Comparison of ENCODE assay signal across 14 cellular contexts in the genomic region with DNA sequence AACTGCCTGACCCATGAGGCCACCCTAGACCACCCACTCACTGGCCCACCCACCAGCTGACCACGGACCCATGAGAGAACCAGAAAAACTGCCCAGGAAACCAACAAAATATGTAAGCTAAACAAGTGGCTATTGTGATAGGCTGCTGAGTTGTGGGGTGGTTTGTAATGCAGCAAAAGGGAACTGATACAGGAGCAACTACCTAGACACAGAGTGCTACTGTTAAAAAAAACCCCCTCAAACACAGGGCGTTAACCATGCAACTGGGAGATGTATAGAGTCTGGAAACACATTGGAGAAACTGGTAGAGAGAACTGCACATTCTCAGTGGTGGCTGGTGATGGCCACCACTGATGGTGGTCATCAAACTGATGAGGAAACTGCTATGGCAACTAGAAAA.
A peak's percentile ranks its signal among the peaks of the same experiment; 100 is the strongest.
DNase-seq lines count a peak whose midpoint lies in the region; ATAC-seq, FAIRE-seq and TF ChIP-seq lines count a peak whose summit lies in the region.
"Had no signal": no experiment of that assay in that cellular context is flagged by ENCODE, and none has a peak within 500 bp of the region (broad histone marks: within the 10 kb centered on the region; RNA-seq: fewer than 3 reads in every experiment).

No MANE protein-coding gene starts in this region.

- DNase-seq in GM12891 (ENCODE audit: insufficient read length, low spot score), result no peak
- no peak for DNase-seq in RPMI8226
- no peak for DNase-seq in naive thymus-derived CD4-positive, alpha-beta T cell
- DNase-seq in stimulated activated naive CD4-positive, alpha-beta T cell (lab: John Stamatoyannopoulos, UW), result no peak
- no peak for DNase-seq in omental fat pad (ENCODE audit: low spot score)
- DNase-seq: activated CD8-positive, alpha-beta memory T cell treated with anti-CD3 and anti-CD28 coated beads, Interleukin-2, amount 50 U/mL, for 48 hours; activated naive CD8-positive, alpha-beta T cell treated with anti-CD3 and anti-CD28 coated beads, Interleukin-2, amount 50 U/mL, for 24 hours; DMS 273 treated with DMSO at 0.1 percent for 48 hours; pancreas had no signal

- CTCF ChIA-PET in naive thymus-derived CD4-positive, alpha-beta T cell (lab: Charles Lee), result no interaction called here

- H3K4me1 ChIP-seq in naive thymus-derived CD4-positive, alpha-beta T cell (ENCODE audit: control insufficient read depth in 2 of 2, insufficient read depth in 2 of 2, low read length in 2 of 2), result no peaks in the 10 kb centered on the region
- H3K4me1 ChIP-seq: pancreas had no signal

- TF ChIP-seq CTCF in omental fat pad (IDR thresholded peaks at IDR 0.05), result no peak

- H3K4me3 Mint-ChIP-seq in naive thymus-derived CD4-positive, alpha-beta T cell, result no peak overlapping the region
- H3K4me3 Mint-ChIP-seq: activated naive CD8-positive, alpha-beta T cell treated with anti-CD3 and anti-CD28 coated beads, Interleukin-2, amount 50 U/mL, for 24 hours; WTC11 had no signal

- no peak overlapping the region for H3K27ac Mint-ChIP-seq in naive thymus-derived CD4-positive, alpha-beta T cell
- H3K27ac Mint-ChIP-seq: activated naive CD8-positive, alpha-beta T cell treated with anti-CD3 and anti-CD28 coated beads, Interleukin-2, amount 50 U/mL, for 24 hours; WTC11 had no signal

- ATAC-seq in GM19328 (IDR thresholded peaks at IDR 0.05; ENCODE audit: unreplicated experiment), result peak; percentile 88
- peak; percentile 98 for ATAC-seq in HG02588 (IDR thresholded peaks at IDR 0.05; ENCODE audit: unreplicated experiment)
- peak; percentile 98 for ATAC-seq in HG03159 (IDR thresholded peaks at IDR 0.05; ENCODE audit: unreplicated experiment)
- ATAC-seq in naive thymus-derived CD4-positive, alpha-beta T cell, result no peak
- no peak for ATAC-seq in omental fat pad (ENCODE audit: low FRiP score)
- ATAC-seq: activated naive CD8-positive, alpha-beta T cell treated with anti-CD3 and anti-CD28 coated beads, Interleukin-2, amount 50 U/mL, for 24 hours; WTC11 had no signal

- H3K27me3 ChIP-seq in naive thymus-derived CD4-positive, alpha-beta T cell (ENCODE audit: control insufficient read depth in 2 of 2, insufficient read depth in 2 of 2, low read length in 2 of 2), result no peaks in the 10 kb centered on the region
- H3K27me3 ChIP-seq: pancreas had no signal

- no peaks in the 10 kb centered on the region for H3K9me3 ChIP-seq in naive thymus-derived CD4-positive, alpha-beta T cell (ENCODE audit: control insufficient read depth in 2 of 3, low read length in 3 of 3)
- H3K9me3 ChIP-seq: pancreas had no signal

- POLR2A ChIA-PET in naive thymus-derived CD4-positive, alpha-beta T cell (lab: Charles Lee), result no interaction called here

- intact Hi-C loops in naive thymus-derived CD4-positive, alpha-beta T cell (cut with micrococcal nuclease), result no loop called here

- TF ChIP-seq POLR2A in GM12891 (IDR thresholded peaks at IDR 0.05; ENCODE audit: low read depth, low read length), result no peak

- no peak overlapping the region for H3K4me3 ChIP-seq in naive thymus-derived CD4-positive, alpha-beta T cell (ENCODE audit: low read length)
- H3K4me3 ChIP-seq: pancreas had no signal

- H3K36me3 ChIP-seq in naive thymus-derived CD4-positive, alpha-beta T cell (ENCODE audit: control insufficient read depth in 2 of 3, insufficient read depth in 3 of 3, low read length in 3 of 3), result no peaks in the 10 kb centered on the region
- H3K36me3 ChIP-seq: pancreas had no signal

- no peak overlapping the region for H3K27ac ChIP-seq in naive thymus-derived CD4-positive, alpha-beta T cell (ENCODE audit: low read depth, low read length)

- peaks cover 0 to 4% (median 0%) of the 10 kb centered on the region in 7 donors for H3K4me1 Mint-ChIP-seq in naive thymus-derived CD4-positive, alpha-beta T cell
- H3K4me1 Mint-ChIP-seq: activated naive CD8-positive, alpha-beta T cell treated with anti-CD3 and anti-CD28 coated beads, Interleukin-2, amount 50 U/mL, for 24 hours; WTC11 had no signal

- no peak for FAIRE-seq in GM12891 (lab: Jason Lieb, UNC)
- FAIRE-seq: pancreas, urothelium cell line had no signal

- H3K27me3 Mint-ChIP-seq in naive thymus-derived CD4-positive, alpha-beta T cell, result peaks cover 0 to 6% (median 0%) of the 10 kb centered on the region in 5 donors
- H3K27me3 Mint-ChIP-seq: activated naive CD8-positive, alpha-beta T cell treated with anti-CD3 and anti-CD28 coated beads, Interleukin-2, amount 50 U/mL, for 24 hours had no signal

- no peaks in the 10 kb centered on the region for H3K36me3 Mint-ChIP-seq in naive thymus-derived CD4-positive, alpha-beta T cell

- H3K9me3 Mint-ChIP-seq in naive thymus-derived CD4-positive, alpha-beta T cell, result peaks cover 0 to 6% (median 0%) of the 10 kb centered on the region in 11 donors
- H3K9me3 Mint-ChIP-seq: activated naive CD8-positive, alpha-beta T cell treated with anti-CD3 and anti-CD28 coated beads, Interleukin-2, amount 50 U/mL, for 24 hours had no signal

TF ChIP-seq in GM12891, 5 proteins besides CTCF, POLR2A, EP300 and RAD21:
- TF ChIP-seq PAX5 (IDR thresholded peaks at IDR 0.05; ENCODE audit: insufficient read depth, low read length, severe bottlenecking) (no peak), SPI1 (IDR thresholded peaks at IDR 0.05; ENCODE audit: low read depth, low read length) (peak; percentile 67)

Comparison
In these comparisons a context has a peak if more than half of its experiments do, and no peak if none do; other contexts are left out.
1. ATAC-seq: peak in GM19328 (single experiment), HG02588 (single experiment) and HG03159 (single experiment); none in naive thymus-derived CD4-positive, alpha-beta T cell (single experiment) and omental fat pad (single experiment).